9 cellular contexts compared by ENCODE assay signal in the genomic region with DNA sequence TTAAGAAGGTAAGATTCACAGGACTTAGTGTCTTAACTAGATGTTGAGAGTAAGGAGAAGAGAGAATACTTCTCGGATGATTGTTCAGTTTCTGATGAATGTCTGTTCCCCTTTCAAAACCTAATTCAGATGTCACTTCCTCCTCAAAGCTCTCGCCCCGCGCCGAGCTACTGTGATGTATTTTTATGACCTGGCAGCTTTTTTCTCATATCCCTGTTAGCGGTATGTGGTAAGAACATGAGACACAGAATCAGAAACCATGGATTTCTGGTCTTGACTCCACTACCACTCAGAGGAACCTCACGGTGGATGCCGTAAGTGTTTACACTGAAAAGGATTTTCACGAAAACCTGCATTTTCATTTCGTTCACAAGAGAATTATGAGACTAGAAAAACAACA. TPM values are rescaled to one million over a fixed set of nuclear protein-coding genes. Genes with fewer than 3 reads are reported as not detected.
A peak's percentile ranks its signal among the peaks of the same experiment; 100 is the strongest.
DNase-seq lines count a peak whose midpoint lies in the region; ATAC-seq and TF ChIP-seq lines count a peak whose summit lies in the region.
"Had no signal": no experiment of that assay in that cellular context is flagged by ENCODE, and none has a peak within 500 bp of the region (broad histone marks: within the 10 kb centered on the region; RNA-seq: fewer than 3 reads in every experiment).

No MANE protein-coding gene starts in this region.

- CTCF ChIA-PET in activated CD8-positive, alpha-beta T cell treated with anti-CD3 and anti-CD28 coated beads, Interleukin-2, amount 10 ng/mL, durations not matched to agents 7 days and 5 days (lab: Charles Lee), result interaction anchor here (0.7 to 2.1 kb wide), 10 partner anchors 9 to 262 kb away, joined by 3 to 7 read pairs (median 4); a partner anchor contains a TSS

- peaks cover 4% of the 10 kb centered on the region for H3K36me3 Mint-ChIP-seq in activated CD8-positive, alpha-beta T cell treated with anti-CD3 and anti-CD28 coated beads, Interleukin-2, amount 10 ng/mL, durations not matched to agents 7 days and 5 days (ENCODE audit: low read depth)

- peak overlapping the region; percentile 42 for H3K4me3 Mint-ChIP-seq in activated CD8-positive, alpha-beta T cell treated with anti-CD3 and anti-CD28 coated beads, Interleukin-2, amount 10 ng/mL, durations not matched to agents 7 days and 5 days

- H3K4me1 Mint-ChIP-seq in activated CD8-positive, alpha-beta T cell treated with anti-CD3 and anti-CD28 coated beads, Interleukin-2, amount 10 ng/mL, durations not matched to agents 7 days and 5 days (ENCODE audit: low read depth), result peaks cover 18% of the 10 kb centered on the region

- H3K4me2 ChIP-seq in BLaER1 treated with 17β-estradiol and CSF1 and Interleukin-3, amounts not matched to agents 10 nM and 100 nM, result peak overlapping the region; percentile 62 to 92 (median 75)

- H3K27me3 Mint-ChIP-seq in activated CD8-positive, alpha-beta T cell treated with anti-CD3 and anti-CD28 coated beads, Interleukin-2, amount 10 ng/mL, durations not matched to agents 7 days and 5 days (ENCODE audit: low read depth), result no peaks in the 10 kb centered on the region

- H3K27ac Mint-ChIP-seq in activated CD8-positive, alpha-beta T cell treated with anti-CD3 and anti-CD28 coated beads, Interleukin-2, amount 10 ng/mL, durations not matched to agents 7 days and 5 days, result peak overlapping the region; percentile 77

- H3K4me1 ChIP-seq in BLaER1 treated with 17β-estradiol and CSF1 and Interleukin-3, amounts not matched to agents 10 nM and 100 nM, result peaks cover 20 to 27% (median 22%) of the 10 kb centered on the region in 10 experiments
- no peaks in the 10 kb centered on the region for H3K4me1 ChIP-seq in vagina

- H3K4me3 ChIP-seq in BLaER1 treated with 17β-estradiol and CSF1 and Interleukin-3, amounts not matched to agents 10 nM and 100 nM, result peak overlapping the region in 7 of 10 experiments; percentile 3 to 42 (median 14); a peak in 7 of 20 replicates
- no peak overlapping the region for H3K4me3 ChIP-seq in vagina

- no peak for TF ChIP-seq CTCF in vagina (IDR thresholded peaks at IDR 0.05)

- peak; percentile 67 for DNase-seq in activated CD8-positive, alpha-beta T cell treated with anti-CD3 and anti-CD28 coated beads, Interleukin-2, amount 10 ng/mL, durations not matched to agents 7 days and 5 days
- peak; percentile 22 to 43 for DNase-seq in stimulated activated CD4-positive, alpha-beta T cell treated with anti-CD3 and anti-CD28 coated beads, Interleukin-12 subunit alpha, Interleukin-12 subunit beta, amount 100 ng/mL, for 24 hours (ENCODE audit: low read depth in 2 of 2)
- DNase-seq in NCI-H187 treated with DMSO at 0.1 percent for 48 hours (lab: John Stamatoyannopoulos, UW), result no peak
- DNase-seq in vagina (ENCODE audit: extremely low spot score in 2 of 2), result no peak
- no peak for DNase-seq in dermis blood vessel endothelial cell

- no peaks in the 10 kb centered on the region for H3K9me3 Mint-ChIP-seq in activated CD8-positive, alpha-beta T cell treated with anti-CD3 and anti-CD28 coated beads, Interleukin-2, amount 10 ng/mL, durations not matched to agents 7 days and 5 days (ENCODE audit: insufficient read depth)

- no peaks in the 10 kb centered on the region for H3K9me3 ChIP-seq in BLaER1 treated with 17β-estradiol and CSF1 and Interleukin-3, amounts not matched to agents 10 nM and 100 nM (replicated peaks in 1 of 11)
- no peaks in the 10 kb centered on the region for H3K9me3 ChIP-seq in vagina

- POLR2A ChIA-PET in activated CD8-positive, alpha-beta T cell treated with anti-CD3 and anti-CD28 coated beads, Interleukin-2, amount 10 ng/mL, durations not matched to agents 7 days and 5 days (lab: Charles Lee), result interaction anchor here (0.8 to 1.3 kb wide), 5 partner anchors 8 to 96 kb away, joined by 3 to 4 read pairs (median 3); a partner anchor contains a TSS

- no peaks in the 10 kb centered on the region for H4K20me1 ChIP-seq in BLaER1 treated with 17β-estradiol and CSF1 and Interleukin-3, amounts not matched to agents 10 nM and 100 nM

- H3K36me3 ChIP-seq in BLaER1 treated with 17β-estradiol and CSF1 and Interleukin-3, amounts not matched to agents 10 nM and 100 nM, result peaks cover 0 to 14% (median 6%) of the 10 kb centered on the region in 11 experiments; a peak in 9 of 22 replicates
- H3K36me3 ChIP-seq in vagina, result no peaks in the 10 kb centered on the region

- ATAC-seq in GM19452 (IDR thresholded peaks at IDR 0.05; ENCODE audit: unreplicated experiment) (peak; percentile 88), HG03439 (IDR thresholded peaks at IDR 0.05; ENCODE audit: unreplicated experiment) (peak; percentile 76)
- ATAC-seq in activated CD8-positive, alpha-beta T cell treated with anti-CD3 and anti-CD28 coated beads, Interleukin-2, amount 10 ng/mL, durations not matched to agents 7 days and 5 days, result peak; percentile 72
- ATAC-seq: heart right ventricle had no signal

- H3K27me3 ChIP-seq in BLaER1 treated with 17β-estradiol and CSF1 and Interleukin-3, amounts not matched to agents 10 nM and 100 nM, result no peaks in the 10 kb centered on the region
- no peaks in the 10 kb centered on the region for H3K27me3 ChIP-seq in vagina
- H3K27me3 ChIP-seq: heart right ventricle had no signal

- peak overlapping the region in 10 of 11 experiments; percentile 32 to 71 (median 48); a peak in 20 of 22 replicates for H3K27ac ChIP-seq in BLaER1 treated with 17β-estradiol and CSF1 and Interleukin-3, amounts not matched to agents 10 nM and 100 nM
- H3K27ac ChIP-seq in vagina, result no peak overlapping the region

- intact Hi-C loops in vagina (cut with DNase I), result no loop called here

- peak overlapping the region; percentile 29 to 58 (median 39); a peak in 19 of 22 replicates for H3K9ac ChIP-seq in BLaER1 treated with 17β-estradiol and CSF1 and Interleukin-3, amounts not matched to agents 10 nM and 100 nM

- TF ChIP-seq POLR2A in vagina (IDR thresholded peaks at IDR 0.05), result no peak

RNA-seq across cellular contexts. Expression of a gene that starts 48.4 kb away (rescaled TPM):
- 10 to 100 TPM; 25.6 to 28.1 TPM for total RNA-seq in activated CD8-positive, alpha-beta T cell treated with anti-CD3 and anti-CD28 coated beads, Interleukin-2, amount 10 ng/mL, durations not matched to agents 7 days and 5 days
- 9.1 TPM for total RNA-seq in vagina
- total RNA-seq in dermis blood vessel endothelial cell, result 14.3 and 15.7 TPM in 2 replicates

Comparison
In these comparisons a context has a peak if more than half of its experiments do, and no peak if none do; other contexts are left out.
1. H3K4me3 ChIP-seq: peak in BLaER1 treated with 17β-estradiol and CSF1 and Interleukin-3, amounts not matched to agents 10 nM and 100 nM (7 of 10); none in vagina (0 of 2).
2. DNase-seq: peak in activated CD8-positive, alpha-beta T cell treated with anti-CD3 and anti-CD28 coated beads, Interleukin-2, amount 10 ng/mL, durations not matched to agents 7 days and 5 days (single experiment) and stimulated activated CD4-positive, alpha-beta T cell treated with anti-CD3 and anti-CD28 coated beads, Interleukin-12 subunit alpha, Interleukin-12 subunit beta, amount 100 ng/mL, for 24 hours (2 of 2); none in NCI-H187 treated with DMSO at 0.1 percent for 48 hours (single experiment), vagina (0 of 2) and dermis blood vessel endothelial cell (single experiment).
3. Peak in every context shown above with its lines, with median percentiles within 50 percentile points of each other: ATAC-seq.